In genomic region chr10:124416733-124417132, GRCh38 we compare ENCODE assay signal across 12 cellular contexts. TPM values are rescaled to one million over a fixed set of nuclear protein-coding genes. Genes with fewer than 3 reads are reported as not detected.
A peak's percentile ranks its signal among the peaks of the same experiment; 100 is the strongest.
DNase-seq lines count a peak whose midpoint lies in the region; ATAC-seq, FAIRE-seq and TF ChIP-seq lines count a peak whose summit lies in the region.
"Had no signal": no experiment of that assay in that cellular context is flagged by ENCODE, and none has a peak within 500 bp of the region (broad histone marks: within the 10 kb centered on the region; RNA-seq: fewer than 3 reads in every experiment).

No MANE protein-coding gene starts in this region.

- peaks cover 10% of the 10 kb centered on the region for H3K36me3 Mint-ChIP-seq in T-cell
- peaks cover 0 to 4% of the 10 kb centered on the region in 2 donors for H3K36me3 Mint-ChIP-seq in activated naive CD4-positive, alpha-beta T cell treated with anti-CD3 and anti-CD28 coated beads, Interleukin-2, amount 50 U/mL, for 72 hours

- TF ChIP-seq CTCF in upper lobe of right lung (IDR thresholded peaks at IDR 0.05): no peak

- DNase-seq in EH (ENCODE audit: low read depth) (peak; percentile 24), T-cell (no peak), fibroblast of peridontal ligament (ENCODE audit: extremely low read depth) (peak; percentile 39), pons (ENCODE audit: low spot score) (peak; percentile 55), upper lobe of right lung (no peak), H54 (ENCODE audit: insufficient read length, low spot score) (no peak), NCI-H510A treated with DMSO at 0.1 percent for 48 hours (lab: John Stamatoyannopoulos, UW) (no peak)
- no peak for DNase-seq in activated naive CD4-positive, alpha-beta T cell treated with anti-CD3 and anti-CD28 coated beads, Interleukin-2, amount 50 U/mL, for 72 hours (ENCODE audit: low spot score in 2 of 2)
- DNase-seq: NCI-H1092; stimulated activated CD4-positive, alpha-beta T cell treated with anti-CD3 and anti-CD28 coated beads, Interleukin-4, amount 100 ng/mL, for 1 hour had no signal

- no peaks in the 10 kb centered on the region for H3K9me3 Mint-ChIP-seq in T-cell
- no peaks in the 10 kb centered on the region for H3K9me3 Mint-ChIP-seq in activated naive CD4-positive, alpha-beta T cell treated with anti-CD3 and anti-CD28 coated beads, Interleukin-2, amount 50 U/mL, for 72 hours

- FAIRE-seq in H54 (lab: Jason Lieb, UNC): no peak

- peaks cover 2 to 3% of the 10 kb centered on the region in 2 donors for H3K27me3 Mint-ChIP-seq in T-cell

- H3K9me3 ChIP-seq in upper lobe of right lung: no peaks in the 10 kb centered on the region

- ATAC-seq in T-cell (replicated peaks in 1 of 4) (no peak), upper lobe of right lung (no peak)
- ATAC-seq in activated naive CD4-positive, alpha-beta T cell treated with anti-CD3 and anti-CD28 coated beads, Interleukin-2, amount 50 U/mL, for 72 hours: no peak

- TF ChIP-seq POLR2A in H54 (IDR thresholded peaks at IDR 0.05; ENCODE audit: low read depth, low read length): no peak

- no peaks in the 10 kb centered on the region for H3K36me3 ChIP-seq in upper lobe of right lung

- no peaks in the 10 kb centered on the region for H3K27me3 ChIP-seq in upper lobe of right lung

- POLR2A ChIA-PET in T-cell (lab: Charles Lee): interaction anchor here (0.6 to 1.3 kb wide), 4 partner anchors 16 to 385 kb away, joined by 3 to 10 read pairs (median 4); partner anchors contain the start of genes ABRAXAS2 (in 1 of the 2) and LHPP (in 1 of the 2)

- peak overlapping the region; percentile 50 to 76 (median 59) for H3K4me3 Mint-ChIP-seq in T-cell

- no peak overlapping the region for H3K27ac Mint-ChIP-seq in T-cell
- H3K27ac Mint-ChIP-seq in activated naive CD4-positive, alpha-beta T cell treated with anti-CD3 and anti-CD28 coated beads, Interleukin-2, amount 50 U/mL, for 72 hours: no peak overlapping the region

- H3K4me1 ChIP-seq in upper lobe of right lung: peaks cover 26% of the 10 kb centered on the region

- H3K4me1 Mint-ChIP-seq in T-cell: peaks cover 30 to 42% (median 42%) of the 10 kb centered on the region in 3 donors

- intact Hi-C loops in upper lobe of right lung (cut with DNase I): no loop called here

- CTCF ChIA-PET in T-cell (lab: Charles Lee): interaction anchor here (0.6 to 1.1 kb wide), 11 partner anchors 12 to 1405 kb away, joined by 3 to 7 read pairs (median 3); partner anchors contain the start of gene LHPP (in 1 of the 2)

- H3K27ac ChIP-seq in upper lobe of right lung: no peak overlapping the region

- H3K4me3 ChIP-seq in upper lobe of right lung: no peak overlapping the region
- H3K4me3 ChIP-seq: lung had no signal

RNA-seq across cellular contexts. Expression of gene OAT, which starts 2.0 kb away (rescaled TPM):
- 10 to 100 TPM; 23.2 to 42.5 (median 38.1) TPM for total RNA-seq in T-cell
- total RNA-seq in upper lobe of right lung: 55.2 TPM
- total RNA-seq in activated naive CD4-positive, alpha-beta T cell treated with anti-CD3 and anti-CD28 coated beads, Interleukin-2, amount 50 U/mL, for 72 hours: 10 to 100 TPM; 24.2 to 39.3 TPM

RNA-seq across cellular contexts. Expression of gene NKX1-2, which starts 33.1 kb away (rescaled TPM):
- total RNA-seq in T-cell: under 1 TPM in 1 of 5 donors, not detected in 4; 0.12 TPM
- not detected for total RNA-seq in upper lobe of right lung
- total RNA-seq in activated naive CD4-positive, alpha-beta T cell treated with anti-CD3 and anti-CD28 coated beads, Interleukin-2, amount 50 U/mL, for 72 hours: not detected
- total RNA-seq: activated CD8-positive, alpha-beta memory T cell treated with anti-CD3 and anti-CD28 coated beads for 36 hours had no signal

RNA-seq across cellular contexts. Expression of gene LHPP, which starts 44.9 kb away (rescaled TPM):
- 10 to 100 TPM; 13.2 to 27.4 (median 22.3) TPM for total RNA-seq in T-cell
- 16.2 TPM for total RNA-seq in upper lobe of right lung
- 10 to 100 TPM; 12.5 to 13.0 TPM for total RNA-seq in activated naive CD4-positive, alpha-beta T cell treated with anti-CD3 and anti-CD28 coated beads, Interleukin-2, amount 50 U/mL, for 72 hours

Comparison
In these comparisons a context has a peak if more than half of its experiments do, and no peak if none do; other contexts are left out.
1. DNase-seq: peak in EH (single experiment), fibroblast of peridontal ligament (single experiment) and pons (single experiment); none in T-cell (0 of 34), upper lobe of right lung (single experiment), H54 (single experiment), NCI-H510A treated with DMSO at 0.1 percent for 48 hours (single experiment) and activated naive CD4-positive, alpha-beta T cell treated with anti-CD3 and anti-CD28 coated beads, Interleukin-2, amount 50 U/mL, for 72 hours (0 of 2).